ENCODE assay signal across 2 cellular contexts in the genomic region with DNA sequence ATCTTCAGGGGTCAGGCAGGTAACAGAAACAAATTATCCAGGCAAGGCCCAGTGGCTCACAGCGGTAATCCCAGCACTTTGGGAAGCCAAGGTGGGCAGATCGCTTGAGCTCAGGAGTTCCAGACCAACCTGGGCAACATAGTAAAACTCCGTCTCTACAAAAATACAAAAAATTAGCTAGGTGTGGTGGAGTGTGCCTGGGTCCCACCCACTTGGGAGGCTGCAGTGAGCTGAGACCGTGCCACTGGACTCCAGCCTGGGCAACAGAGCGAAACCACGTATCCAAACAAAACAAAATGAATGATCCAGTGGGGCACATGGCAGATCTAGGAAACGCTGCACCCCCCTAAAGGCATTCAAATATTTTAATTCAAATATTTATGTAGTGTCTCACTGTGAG.
TF ChIP-seq lines count a peak whose summit lies in the region.

No MANE protein-coding gene starts in this region.

TF ChIP-seq in liver, 16 proteins besides CTCF, POLR2A, EP300 and RAD21:
- TF ChIP-seq EGR1 (IDR thresholded peaks at IDR 0.05; ENCODE audit: low read depth in 2 of 2), result no peak
- TF ChIP-seq, protein P1, sequence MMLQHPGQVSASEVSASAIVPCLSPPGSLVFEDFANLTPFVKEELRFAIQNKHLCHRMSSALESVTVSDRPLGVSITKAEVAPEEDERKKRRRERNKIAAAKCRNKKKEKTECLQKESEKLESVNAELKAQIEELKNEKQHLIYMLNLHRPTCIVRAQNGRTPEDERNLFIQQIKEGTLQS (IDR thresholded peaks at IDR 0.05), result no peak
- no peak for TF ChIP-seq TAF1 (conservative IDR thresholded peaks at IDR 0.05)
- no peak for TF ChIP-seq FOXA2 (IDR thresholded peaks at IDR 0.05)

TF ChIP-seq in HepG2, 621 proteins besides CTCF, POLR2A, EP300 and RAD21:
- no peak for TF ChIP-seq ZNF468 (CRISPR knock-in tag; IDR thresholded peaks at IDR 0.05)
- TF ChIP-seq, protein P2, sequence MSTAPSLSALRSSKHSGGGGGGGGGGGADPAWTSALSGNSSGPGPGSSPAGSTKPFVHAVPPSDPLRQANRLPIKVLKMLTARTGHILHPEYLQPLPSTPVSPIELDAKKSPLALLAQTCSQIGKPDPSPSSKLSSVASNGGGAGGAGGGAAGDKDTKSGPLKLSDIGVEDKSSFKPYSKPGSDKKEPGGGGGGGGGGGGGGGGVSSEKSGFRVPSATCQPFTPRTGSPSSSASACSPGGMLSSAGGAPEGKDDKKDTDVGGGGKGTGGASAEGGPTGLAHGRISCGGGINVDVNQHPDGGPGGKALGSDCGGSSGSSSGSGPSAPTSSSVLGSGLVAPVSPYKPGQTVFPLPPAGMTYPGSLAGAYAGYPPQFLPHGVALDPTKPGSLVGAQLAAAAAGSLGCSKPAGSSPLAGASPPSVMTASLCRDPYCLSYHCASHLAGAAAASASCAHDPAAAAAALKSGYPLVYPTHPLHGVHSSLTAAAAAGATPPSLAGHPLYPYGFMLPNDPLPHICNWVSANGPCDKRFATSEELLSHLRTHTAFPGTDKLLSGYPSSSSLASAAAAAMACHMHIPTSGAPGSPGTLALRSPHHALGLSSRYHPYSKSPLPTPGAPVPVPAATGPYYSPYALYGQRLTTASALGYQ (CRISPR knock-in tag; IDR thresholded peaks at IDR 0.05), result no peak
